13 cellular contexts compared by ENCODE assay signal in genomic region chr17:67433248-67433924, GRCh38. TPM values are rescaled to one million over a fixed set of nuclear protein-coding genes. Genes with fewer than 3 reads are reported as not detected.
A peak's percentile ranks its signal among the peaks of the same experiment; 100 is the strongest.
DNase-seq lines count a peak whose midpoint lies in the region; ATAC-seq and TF ChIP-seq lines count a peak whose summit lies in the region.
"Had no signal": no experiment of that assay in that cellular context is flagged by ENCODE, and none has a peak within 500 bp of the region (broad histone marks: within the 10 kb centered on the region; RNA-seq: fewer than 3 reads in every experiment).

No MANE protein-coding gene starts in this region.

- peaks cover 31% of the 10 kb centered on the region for H3K36me3 Mint-ChIP-seq in activated CD8-positive, alpha-beta T cell treated with anti-CD3 and anti-CD28 coated beads, Interleukin-2, amount 10 ng/mL, durations not matched to agents 7 days and 5 days (ENCODE audit: low read depth)

- TF ChIP-seq CTCF in left ventricle myocardium inferior (IDR thresholded peaks at IDR 0.05; ENCODE audit: borderline replicate concordance), result no peak
- no peak for TF ChIP-seq CTCF in GM20000 (IDR thresholded peaks at IDR 0.05; ENCODE audit: extremely low read depth, missing control alignments)

- peak overlapping the region; percentile 82 for H3K27ac ChIP-seq in left ventricle myocardium inferior (replicated peaks)
- H3K27ac ChIP-seq: VCaP had no signal

- CTCF ChIA-PET in activated CD8-positive, alpha-beta T cell treated with anti-CD3 and anti-CD28 coated beads, Interleukin-2, amount 10 ng/mL, durations not matched to agents 7 days and 5 days (lab: Charles Lee), result interaction anchor here (1.6 to 8.5 kb wide), 5 partner anchors 8 to 55 kb away, joined by 3 to 65 read pairs (median 16); partner anchors contain the start of gene PITPNC1

- DNase-seq in left ventricle myocardium inferior, result no peak
- no peak for DNase-seq in cardiac septum (ENCODE audit: low spot score)
- DNase-seq in activated CD8-positive, alpha-beta T cell treated with anti-CD3 and anti-CD28 coated beads, Interleukin-2, amount 10 ng/mL, durations not matched to agents 7 days and 5 days, result no peak
- DNase-seq in left colon, result no peak
- no peak for DNase-seq in NCI-H1092 treated with DMSO at 0.1 percent for 48 hours (lab: John Stamatoyannopoulos, UW)
- no peak for DNase-seq in GM20000 (ENCODE audit: low spot score)
- no peak for DNase-seq in mucosa of gallbladder (ENCODE audit: low spot score)
- DNase-seq in stimulated activated CD4-positive, alpha-beta T cell treated with anti-CD3 and anti-CD28 coated beads, Interleukin-1b, Interleukin-23, amount 100 ng/mL, for 48 hours, result no peak
- DNase-seq: cortex of kidney, NCI-H1105 treated with DMSO at 0.1 percent for 48 hours, NCI-H526 treated with DMSO at 0.1 percent for 48 hours had no signal

- H3K9me3 Mint-ChIP-seq in activated CD8-positive, alpha-beta T cell treated with anti-CD3 and anti-CD28 coated beads, Interleukin-2, amount 10 ng/mL, durations not matched to agents 7 days and 5 days (ENCODE audit: insufficient read depth), result no peaks in the 10 kb centered on the region
- H3K9me3 Mint-ChIP-seq: stimulated activated memory B cell treated with anti-CD40 and anti-IgM and Interleukin-4, amounts not matched to agents 10 μg/mL and 1 μg/mL and 100 μg/mL, for 72 hours had no signal

- peak; percentile 1 for ATAC-seq in activated CD8-positive, alpha-beta T cell treated with anti-CD3 and anti-CD28 coated beads, Interleukin-2, amount 10 ng/mL, durations not matched to agents 7 days and 5 days
- peak; percentile 34 for ATAC-seq in left colon
- ATAC-seq: stimulated activated memory B cell treated with anti-CD40 and anti-IgM and Interleukin-4, amounts not matched to agents 10 μg/mL and 1 μg/mL and 100 μg/mL, for 72 hours had no signal

- POLR2A ChIA-PET in activated CD8-positive, alpha-beta T cell treated with anti-CD3 and anti-CD28 coated beads, Interleukin-2, amount 10 ng/mL, durations not matched to agents 7 days and 5 days (lab: Charles Lee), result interaction anchor here (0.6 to 2.1 kb wide), 4 partner anchors 20 to 44 kb away, joined by 3 to 12 read pairs (median 6); no protein-coding TSS in a partner anchor

- H3K27me3 Mint-ChIP-seq in activated CD8-positive, alpha-beta T cell treated with anti-CD3 and anti-CD28 coated beads, Interleukin-2, amount 10 ng/mL, durations not matched to agents 7 days and 5 days (ENCODE audit: low read depth), result no peaks in the 10 kb centered on the region
- H3K27me3 Mint-ChIP-seq: stimulated activated memory B cell treated with anti-CD40 and anti-IgM and Interleukin-4, amounts not matched to agents 10 μg/mL and 1 μg/mL and 100 μg/mL, for 72 hours had no signal

- intact Hi-C loops in left ventricle myocardium inferior (cut with micrococcal nuclease) (no loop called here), cardiac septum (cut with DNase I) (loop anchor here (5.0 kb wide), 1 partner anchor 39 kb away; no protein-coding TSS in a partner anchor), left colon (cut with DNase I, micrococcal nuclease) (no loop called here)

- H3K4me1 Mint-ChIP-seq in activated CD8-positive, alpha-beta T cell treated with anti-CD3 and anti-CD28 coated beads, Interleukin-2, amount 10 ng/mL, durations not matched to agents 7 days and 5 days (ENCODE audit: low read depth), result peaks cover 84% of the 10 kb centered on the region

- H3K4me3 Mint-ChIP-seq in activated CD8-positive, alpha-beta T cell treated with anti-CD3 and anti-CD28 coated beads, Interleukin-2, amount 10 ng/mL, durations not matched to agents 7 days and 5 days, result no peak overlapping the region
- H3K4me3 Mint-ChIP-seq: stimulated activated memory B cell treated with anti-CD40 and anti-IgM and Interleukin-4, amounts not matched to agents 10 μg/mL and 1 μg/mL and 100 μg/mL, for 72 hours had no signal

- no peak overlapping the region for H3K4me3 ChIP-seq in left ventricle myocardium inferior

- no peaks in the 10 kb centered on the region for H3K36me3 ChIP-seq in left ventricle myocardium inferior

- peak overlapping the region; percentile 64 for H3K27ac Mint-ChIP-seq in activated CD8-positive, alpha-beta T cell treated with anti-CD3 and anti-CD28 coated beads, Interleukin-2, amount 10 ng/mL, durations not matched to agents 7 days and 5 days
- H3K27ac Mint-ChIP-seq: stimulated activated memory B cell treated with anti-CD40 and anti-IgM and Interleukin-4, amounts not matched to agents 10 μg/mL and 1 μg/mL and 100 μg/mL, for 72 hours had no signal

- H3K9me3 ChIP-seq in left ventricle myocardium inferior (replicated peaks), result no peaks in the 10 kb centered on the region

- no peaks in the 10 kb centered on the region for H3K27me3 ChIP-seq in left ventricle myocardium inferior (ENCODE audit: low read depth)

- H3K4me1 ChIP-seq in left ventricle myocardium inferior, result peaks cover 67% of the 10 kb centered on the region

RNA-seq across cellular contexts. Expression of gene PITPNC1, which starts 56.3 kb away (rescaled TPM):
- total RNA-seq in left ventricle myocardium inferior (8.1 TPM), cardiac septum (12.5 TPM), left colon (10 to 100 TPM; 13.7 to 15.6 TPM), mucosa of gallbladder (35.0 TPM)
- total RNA-seq in activated CD8-positive, alpha-beta T cell treated with anti-CD3 and anti-CD28 coated beads, Interleukin-2, amount 10 ng/mL, durations not matched to agents 7 days and 5 days, result 10 to 100 TPM; 74.0 to 76.5 TPM
